In genomic region chr10:1516492-1517224, GRCh38 we compare ENCODE assay signal across 21 cellular contexts.
"Had no signal": no experiment of that assay in that cellular context is flagged by ENCODE, and none has a peak within 500 bp of the region (broad histone marks: within the 10 kb centered on the region; RNA-seq: fewer than 3 reads in every experiment).

No MANE protein-coding gene starts in this region.

- H3K4me3 Mint-ChIP-seq: activated T-cell treated with anti-CD3 and anti-CD28 coated beads, Interleukin-2, amount 50 U/mL, for 72 hours; immature natural killer cell; naive thymus-derived CD8-positive, alpha-beta T cell; stimulated activated effector memory CD8-positive, alpha-beta T cell treated with anti-CD3 and anti-CD28 coated beads, Interleukin-12 subunit alpha, Interleukin-12 subunit beta, amount 100 ng/mL, for 72 hours had no signal

- H3K9me3 Mint-ChIP-seq: activated T-cell treated with anti-CD3 and anti-CD28 coated beads, Interleukin-2, amount 50 U/mL, for 72 hours; immature natural killer cell; naive thymus-derived CD8-positive, alpha-beta T cell; stimulated activated effector memory CD8-positive, alpha-beta T cell treated with anti-CD3 and anti-CD28 coated beads, Interleukin-12 subunit alpha, Interleukin-12 subunit beta, amount 100 ng/mL, for 72 hours had no signal

- H3K27me3 ChIP-seq: ascending aorta, neutrophil, sigmoid colon, upper lobe of left lung had no signal

- H3K4me1 Mint-ChIP-seq: immature natural killer cell; naive thymus-derived CD8-positive, alpha-beta T cell; stimulated activated effector memory CD8-positive, alpha-beta T cell treated with anti-CD3 and anti-CD28 coated beads, Interleukin-12 subunit alpha, Interleukin-12 subunit beta, amount 100 ng/mL, for 72 hours had no signal

- H3K36me3 ChIP-seq: ascending aorta, gastroesophageal sphincter, heart right ventricle, neutrophil, sigmoid colon, thoracic aorta, upper lobe of left lung had no signal

- H3K36me3 Mint-ChIP-seq: immature natural killer cell; naive thymus-derived CD8-positive, alpha-beta T cell; stimulated activated effector memory CD8-positive, alpha-beta T cell treated with anti-CD3 and anti-CD28 coated beads, Interleukin-12 subunit alpha, Interleukin-12 subunit beta, amount 100 ng/mL, for 72 hours had no signal

- H3K27ac ChIP-seq: ascending aorta, gastroesophageal sphincter, heart right ventricle, neutrophil, sigmoid colon, thoracic aorta, upper lobe of left lung had no signal

- H3K4me1 ChIP-seq: ascending aorta, heart right ventricle, sigmoid colon, upper lobe of left lung had no signal

- ATAC-seq: activated T-cell treated with anti-CD3 and anti-CD28 coated beads, Interleukin-2, amount 50 U/mL, for 72 hours; esophagus mucosa; gastroesophageal sphincter; heart right ventricle; naive thymus-derived CD8-positive, alpha-beta T cell had no signal

- DNase-seq: activated CD4-positive, alpha-beta T cell treated with anti-CD3 and anti-CD28 coated beads, Interleukin-2, amount 50 U/mL, for 1 hour; activated CD4-positive, CD25-positive, alpha-beta regulatory T cell treated with anti-CD3 and anti-CD28 coated beads, Interleukin-2, amount 50 U/mL, for 72 hours; activated CD8-positive, alpha-beta memory T cell treated with anti-CD3 and anti-CD28 coated beads, Interleukin-2, amount 50 U/mL, for 48 hours; activated effector memory CD4-positive, alpha-beta T cell treated with anti-CD3 and anti-CD28 coated beads, Interleukin-2, amount 50 U/mL, for 16 hours; activated naive CD4-positive, alpha-beta T cell treated with anti-CD3 and anti-CD28 coated beads, Interleukin-2, amount 50 U/mL, for 16 hours; activated T-cell treated with anti-CD3 and anti-CD28 coated beads, Interleukin-2, amount 50 U/mL, for 72 hours; cortex of kidney; heart right ventricle; immature natural killer cell; mesendoderm; naive thymus-derived CD8-positive, alpha-beta T cell; sigmoid colon; stimulated activated CD4-positive, alpha-beta T cell treated with anti-CD3 and anti-CD28 coated beads, Interleukin-4, amount 100 ng/mL, for 24 hours; T1000; upper lobe of left lung had no signal

- H3K4me3 ChIP-seq: ascending aorta, gastroesophageal sphincter, heart right ventricle, sigmoid colon, thoracic aorta, upper lobe of left lung had no signal

- H3K9me3 ChIP-seq: ascending aorta, gastroesophageal sphincter, heart right ventricle, neutrophil, sigmoid colon, thoracic aorta, upper lobe of left lung had no signal

- H3K27ac Mint-ChIP-seq: activated T-cell treated with anti-CD3 and anti-CD28 coated beads, Interleukin-2, amount 50 U/mL, for 72 hours; immature natural killer cell; naive thymus-derived CD8-positive, alpha-beta T cell; stimulated activated effector memory CD8-positive, alpha-beta T cell treated with anti-CD3 and anti-CD28 coated beads, Interleukin-12 subunit alpha, Interleukin-12 subunit beta, amount 100 ng/mL, for 72 hours had no signal
